ENCODE assay signal across 8 cellular contexts in the genomic region with DNA sequence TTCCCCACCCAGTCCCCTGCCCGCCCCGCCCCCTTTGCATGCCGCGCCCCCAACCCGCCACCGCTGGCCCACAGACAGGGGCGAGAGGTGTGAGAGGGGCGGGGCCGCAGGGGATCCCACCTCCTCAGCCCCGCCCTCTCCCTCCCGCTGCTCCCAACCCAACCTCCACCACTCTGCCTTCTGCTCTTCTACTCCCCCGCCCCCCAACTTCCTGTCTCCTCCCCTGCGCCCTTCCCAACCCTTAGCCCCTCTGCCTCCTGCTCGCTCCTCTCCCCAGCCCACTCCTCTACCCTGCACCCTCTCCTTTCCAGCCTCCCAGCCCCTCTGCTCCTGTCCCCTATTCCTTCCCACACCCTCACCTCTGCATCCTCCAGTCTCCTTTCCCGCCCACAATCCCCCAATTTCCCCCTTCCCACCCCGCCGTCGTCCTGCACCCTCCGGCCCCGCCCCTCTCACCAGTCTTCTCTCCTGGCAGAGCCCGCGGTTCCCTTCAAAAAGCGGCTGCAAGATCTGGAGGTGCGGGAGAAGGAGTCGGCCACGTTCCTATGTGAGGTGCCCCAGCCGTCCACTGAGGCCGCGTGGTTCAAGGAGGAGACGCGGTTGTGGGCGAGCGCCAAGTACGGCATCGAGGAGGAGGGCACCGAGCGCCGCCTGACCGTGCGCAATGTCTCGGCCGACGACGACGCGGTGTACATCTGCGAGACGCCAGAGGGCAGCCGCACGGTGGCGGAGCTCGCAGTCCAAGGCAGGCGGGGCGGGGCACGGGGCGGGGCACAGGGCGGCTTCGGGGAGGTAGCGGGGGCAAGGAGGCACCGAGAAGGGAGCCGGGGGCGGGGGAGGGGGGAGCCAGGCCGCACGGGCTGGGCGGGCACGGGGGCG. TPM values are rescaled to one million over a fixed set of nuclear protein-coding genes. Genes with fewer than 3 reads are reported as not detected.
DNase-seq lines count a peak whose midpoint lies in the region; ATAC-seq and TF ChIP-seq lines count a peak whose summit lies in the region.

No MANE protein-coding gene starts in this region.

- ATAC-seq in HG02759 (IDR thresholded peaks at IDR 0.05; ENCODE audit: unreplicated experiment) = peak; percentile 95

- H3K36me3 ChIP-seq in hepatocyte (replicated peaks; ENCODE audit: insufficient read depth, low read depth) = no peaks in the 10 kb centered on the region

- H2AFZ ChIP-seq in hepatocyte = peak overlapping the region; percentile 69

- WGBS in hepatocyte (ENCODE audit: low lambda C conversion rate, missing lambda C conversion rate) = under 1% methylated on average over 32 of the region's 67 CpGs

- H3K27ac ChIP-seq in hepatocyte = peak overlapping the region; percentile 87

- no peaks in the 10 kb centered on the region for H3K9me2 ChIP-seq in hepatocyte (replicated peaks; ENCODE audit: insufficient read depth)

- no peaks in the 10 kb centered on the region for H3K27me3 ChIP-seq in hepatocyte

- DNase-seq in GM12865 (ENCODE audit: low read depth) = peak; percentile 80
- peak; percentile 37 for DNase-seq in NCI-H1105 treated with DMSO at 0.1 percent for 48 hours (lab: John Stamatoyannopoulos, UW)
- DNase-seq in T-helper 1 cell = peak; percentile 83 to 91 (median 86)
- peak in 34 of 56 donors; percentile 13 to 81 (median 38) for DNase-seq in amygdala (lab: John Stamatoyannopoulos, UW)
- DNase-seq in hepatocyte (ENCODE audit: low spot score) = peak; percentile 95
- DNase-seq in retinal pigment epithelial cell (ENCODE audit: low read depth) = peak; percentile 62
- DNase-seq in NCI-H187 treated with DMSO at 0.1 percent for 48 hours (lab: John Stamatoyannopoulos, UW) = no peak

- no peaks in the 10 kb centered on the region for H3K9me3 ChIP-seq in hepatocyte (ENCODE audit: low read depth)

- H3K4me1 ChIP-seq in hepatocyte (ENCODE audit: insufficient read depth) = peaks cover 14% of the 10 kb centered on the region

- H3K79me2 ChIP-seq in hepatocyte = no peaks in the 10 kb centered on the region

- H4K20me1 ChIP-seq in hepatocyte (ENCODE audit: insufficient read depth, poor library complexity, severe bottlenecking) = no peaks in the 10 kb centered on the region

- H3K4me3 ChIP-seq in GM12865 (ENCODE audit: low read depth, low read length) (peak overlapping the region; percentile 35; the same call in 1 of the 2 replicates), hepatocyte (peak overlapping the region; percentile 84), retinal pigment epithelial cell (ENCODE audit: low read length) (peak overlapping the region; percentile 63)

- peak overlapping the region; percentile 98 for H3K4me2 ChIP-seq in hepatocyte

- peak; percentile 59 for TF ChIP-seq CTCF in GM12865 (IDR thresholded peaks at IDR 0.05; ENCODE audit: insufficient read depth, low read depth, low read length, missing control alignments)
- TF ChIP-seq CTCF in hepatocyte (IDR thresholded peaks at IDR 0.05; ENCODE audit: poor library complexity) = peak; percentile 73
- peak; percentile 57 for TF ChIP-seq CTCF in retinal pigment epithelial cell (conservative IDR thresholded peaks at IDR 0.05; ENCODE audit: low read depth, low read length)

RNA-seq across cellular contexts. Expression of a gene that starts 5.4 kb away (rescaled TPM):
- 11.2 and 22.4 TPM in 2 replicates for total RNA-seq in hepatocyte
- 15.0 and 20.6 TPM in 2 replicates for polyA plus RNA-seq in hepatocyte

RNA-seq across cellular contexts. Expression of a gene that starts 47.6 kb away (rescaled TPM):
- total RNA-seq in hepatocyte = 5.0 and 5.7 TPM in 2 replicates
- polyA plus RNA-seq in hepatocyte = 4.7 and 5.6 TPM in 2 replicates
